ENCODE assay signal across 1 cellular context in the genomic region with DNA sequence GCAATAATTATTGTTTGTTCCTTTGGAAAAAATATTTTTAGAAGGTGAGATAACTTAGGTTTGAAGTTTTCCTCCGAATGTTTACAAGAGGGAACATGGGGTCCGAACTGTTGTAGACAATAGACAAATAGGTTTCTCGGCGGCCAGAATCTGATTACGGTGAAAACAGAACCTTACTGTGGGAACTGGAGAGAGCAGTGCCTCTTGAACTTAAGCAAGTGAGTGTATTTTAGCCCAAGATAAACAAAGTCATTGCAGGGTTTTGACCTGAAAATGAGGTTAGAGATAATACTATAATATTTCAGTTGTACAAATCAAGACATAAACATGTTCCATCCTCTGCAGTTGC.
TF ChIP-seq lines count a peak whose summit lies in the region.

No MANE protein-coding gene starts in this region.

TF ChIP-seq in IMR-90, 13 proteins besides CTCF, POLR2A, EP300 and RAD21 (continued from another document):
- no peak for TF ChIP-seq CEBPB (IDR thresholded peaks at IDR 0.05; ENCODE audit: low read depth, low read length)
- TF ChIP-seq, protein P1, sequence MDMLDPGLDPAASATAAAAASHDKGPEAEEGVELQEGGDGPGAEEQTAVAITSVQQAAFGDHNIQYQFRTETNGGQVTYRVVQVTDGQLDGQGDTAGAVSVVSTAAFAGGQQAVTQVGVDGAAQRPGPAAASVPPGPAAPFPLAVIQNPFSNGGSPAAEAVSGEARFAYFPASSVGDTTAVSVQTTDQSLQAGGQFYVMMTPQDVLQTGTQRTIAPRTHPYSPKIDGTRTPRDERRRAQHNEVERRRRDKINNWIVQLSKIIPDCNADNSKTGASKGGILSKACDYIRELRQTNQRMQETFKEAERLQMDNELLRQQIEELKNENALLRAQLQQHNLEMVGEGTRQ (IDR thresholded peaks at IDR 0.05; ENCODE audit: low read depth, low read length), result no peak
- TF ChIP-seq, protein P2, sequence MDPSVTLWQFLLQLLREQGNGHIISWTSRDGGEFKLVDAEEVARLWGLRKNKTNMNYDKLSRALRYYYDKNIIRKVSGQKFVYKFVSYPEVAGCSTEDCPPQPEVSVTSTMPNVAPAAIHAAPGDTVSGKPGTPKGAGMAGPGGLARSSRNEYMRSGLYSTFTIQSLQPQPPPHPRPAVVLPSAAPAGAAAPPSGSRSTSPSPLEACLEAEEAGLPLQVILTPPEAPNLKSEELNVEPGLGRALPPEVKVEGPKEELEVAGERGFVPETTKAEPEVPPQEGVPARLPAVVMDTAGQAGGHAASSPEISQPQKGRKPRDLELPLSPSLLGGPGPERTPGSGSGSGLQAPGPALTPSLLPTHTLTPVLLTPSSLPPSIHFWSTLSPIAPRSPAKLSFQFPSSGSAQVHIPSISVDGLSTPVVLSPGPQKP (IDR thresholded peaks at IDR 0.05; ENCODE audit: borderline replicate concordance, low read depth, low read length), result no peak
- no peak for TF ChIP-seq MXI1 (IDR thresholded peaks at IDR 0.05; ENCODE audit: borderline replicate concordance, low read depth, low read length)
